ENCODE assay signal across 32 cellular contexts in genomic region chr20:50358166-50358565, GRCh38.
"Had no signal": no experiment of that assay in that cellular context is flagged by ENCODE, and none has a peak within 500 bp of the region (broad histone marks: within the 10 kb centered on the region; RNA-seq: fewer than 3 reads in every experiment).

No MANE protein-coding gene starts in this region.

- DNase-seq: activated B cell treated with CpG ODN at 0.5 μM for 24 hours; activated CD4-positive, alpha-beta memory T cell treated with anti-CD3 and anti-CD28 coated beads for 36 hours; activated CD4-positive, alpha-beta T cell treated with anti-CD3 and anti-CD28 coated beads for 36 hours; activated CD4-positive, alpha-beta T cell treated with anti-CD3 and anti-CD28 coated beads, Interleukin-2, amount 10 ng/mL, durations not matched to agents 24 days and 14 days; activated CD8-positive, alpha-beta memory T cell treated with anti-CD3 and anti-CD28 coated beads, Interleukin-2, amount 10 ng/mL, durations not matched to agents 7 days and 5 days; activated CD8-positive, alpha-beta memory T cell treated with anti-CD3 and anti-CD28 coated beads, Interleukin-2, amount 50 U/mL, for 4 hours; activated CD8-positive, alpha-beta T cell treated with anti-CD3 and anti-CD28 coated beads, Interleukin-2, amount 10 ng/mL, durations not matched to agents 7 days and 5 days; activated effector memory CD4-positive, alpha-beta T cell treated with anti-CD3 and anti-CD28 coated beads, Interleukin-2, amount 50 U/mL, for 16 hours; activated naive CD4-positive, alpha-beta T cell treated with anti-CD3 and anti-CD28 coated beads, Interleukin-2, amount 10 ng/mL, durations not matched to agents 7 days and 5 days; activated T-cell treated with anti-CD3 and anti-CD28 coated beads, Interleukin-2, amount 50 U/mL, for 1 hour; activated T-cell treated with anti-CD3 and anti-CD28 coated beads, Interleukin-2, amount 50 U/mL, for 48 hours; central memory CD4-positive, alpha-beta T cell; cerebellar nuclear complex; colonic mucosa; effector CD8-positive, alpha-beta T cell; esophagus squamous epithelium; foreskin melanocyte; T-helper 1 cell; T-helper 17 cell; T1000; WERI-Rb-1 had no signal

- H3K36me3 Mint-ChIP-seq: activated CD4-positive, alpha-beta memory T cell treated with anti-CD3 and anti-CD28 coated beads for 36 hours; activated CD8-positive, alpha-beta memory T cell treated with anti-CD3 and anti-CD28 coated beads, Interleukin-2, amount 10 ng/mL, durations not matched to agents 7 days and 5 days; activated naive CD4-positive, alpha-beta T cell treated with anti-CD3 and anti-CD28 coated beads, Interleukin-2, amount 10 ng/mL, durations not matched to agents 7 days and 5 days; activated naive CD8-positive, alpha-beta T cell; brain had no signal

- H3K36me3 ChIP-seq: ascending aorta, breast epithelium, cardiac muscle cell, colonic mucosa, esophagus squamous epithelium, gastroesophageal sphincter, WERI-Rb-1 had no signal

- H3K27ac ChIP-seq: ascending aorta, breast epithelium, cardiac muscle cell, colonic mucosa, epithelial cell of prostate, esophagus squamous epithelium, gastroesophageal sphincter, WERI-Rb-1 had no signal

- H3K4me3 Mint-ChIP-seq: activated B cell treated with CpG ODN at 0.5 μM for 24 hours; activated CD4-positive, alpha-beta memory T cell treated with anti-CD3 and anti-CD28 coated beads for 36 hours; activated CD4-positive, alpha-beta T cell treated with anti-CD3 and anti-CD28 coated beads for 36 hours; activated CD4-positive, alpha-beta T cell treated with anti-CD3 and anti-CD28 coated beads, Interleukin-2, amount 10 ng/mL, durations not matched to agents 24 days and 14 days; activated CD8-positive, alpha-beta memory T cell treated with anti-CD3 and anti-CD28 coated beads, Interleukin-2, amount 10 ng/mL, durations not matched to agents 7 days and 5 days; activated CD8-positive, alpha-beta T cell treated with anti-CD3 and anti-CD28 coated beads, Interleukin-2, amount 10 ng/mL, durations not matched to agents 7 days and 5 days; activated naive CD4-positive, alpha-beta T cell treated with anti-CD3 and anti-CD28 coated beads, Interleukin-2, amount 10 ng/mL, durations not matched to agents 7 days and 5 days; activated naive CD8-positive, alpha-beta T cell; activated T-helper 1 cell treated with anti-CD3 and anti-CD28 coated beads, Interleukin-12 subunit alpha, Interleukin-12 subunit beta, Interleukin-2, Interleukin-4 antibody, amounts not matched to agents 30 ng/mL and 10 ng/mL and 1 ng/mL, durations not matched to agents 14 hours and 24 hours and 36 hours; brain; T-helper 17 cell; T-helper 2 cell treated with Interferon-gamma antibody and Interleukin-4, amounts not matched to agents 5 μg/mL and 100 μg/mL, for 36 hours had no signal

- H3K27ac Mint-ChIP-seq: activated B cell treated with CpG ODN at 0.5 μM for 24 hours; activated CD4-positive, alpha-beta memory T cell treated with anti-CD3 and anti-CD28 coated beads for 36 hours; activated CD4-positive, alpha-beta T cell treated with anti-CD3 and anti-CD28 coated beads for 36 hours; activated CD4-positive, alpha-beta T cell treated with anti-CD3 and anti-CD28 coated beads, Interleukin-2, amount 10 ng/mL, durations not matched to agents 24 days and 14 days; activated CD8-positive, alpha-beta memory T cell treated with anti-CD3 and anti-CD28 coated beads, Interleukin-2, amount 10 ng/mL, durations not matched to agents 7 days and 5 days; activated CD8-positive, alpha-beta T cell treated with anti-CD3 and anti-CD28 coated beads, Interleukin-2, amount 10 ng/mL, durations not matched to agents 7 days and 5 days; activated naive CD4-positive, alpha-beta T cell treated with anti-CD3 and anti-CD28 coated beads, Interleukin-2, amount 10 ng/mL, durations not matched to agents 7 days and 5 days; activated naive CD8-positive, alpha-beta T cell; activated T-helper 1 cell treated with anti-CD3 and anti-CD28 coated beads, Interleukin-12 subunit alpha, Interleukin-12 subunit beta, Interleukin-2, Interleukin-4 antibody, amounts not matched to agents 30 ng/mL and 10 ng/mL and 1 ng/mL, durations not matched to agents 14 hours and 24 hours and 36 hours; activated T-helper 2 cell treated with anti-CD3 and anti-CD28 coated beads, Interferon-gamma antibody, Interleukin-2, Interleukin-4, amounts not matched to agents 10 μg/mL and 5 μg/mL and 100 μg/mL, durations not matched to agents 14 hours and 24 hours and 36 hours; T-helper 17 cell; T-helper 2 cell treated with Interferon-gamma antibody and Interleukin-4, amounts not matched to agents 5 μg/mL and 100 μg/mL, for 36 hours had no signal

- H3K27me3 Mint-ChIP-seq: activated CD4-positive, alpha-beta memory T cell treated with anti-CD3 and anti-CD28 coated beads for 36 hours; activated CD4-positive, alpha-beta T cell treated with anti-CD3 and anti-CD28 coated beads for 36 hours; activated CD4-positive, alpha-beta T cell treated with anti-CD3 and anti-CD28 coated beads, Interleukin-2, amount 10 ng/mL, durations not matched to agents 24 days and 14 days; activated naive CD8-positive, alpha-beta T cell had no signal

- H3K9me3 ChIP-seq: ascending aorta, breast epithelium, colonic mucosa, esophagus squamous epithelium, gastroesophageal sphincter had no signal

- H3K9me3 Mint-ChIP-seq: activated B cell treated with CpG ODN at 0.5 μM for 24 hours; activated CD4-positive, alpha-beta memory T cell treated with anti-CD3 and anti-CD28 coated beads for 36 hours; activated CD4-positive, alpha-beta T cell treated with anti-CD3 and anti-CD28 coated beads, Interleukin-2, amount 10 ng/mL, durations not matched to agents 24 days and 14 days; activated naive CD4-positive, alpha-beta T cell treated with anti-CD3 and anti-CD28 coated beads, Interleukin-2, amount 10 ng/mL, durations not matched to agents 7 days and 5 days; activated T-helper 1 cell treated with anti-CD3 and anti-CD28 coated beads, Interleukin-12 subunit alpha, Interleukin-12 subunit beta, Interleukin-2, Interleukin-4 antibody, amounts not matched to agents 30 ng/mL and 10 ng/mL and 1 ng/mL, durations not matched to agents 14 hours and 24 hours and 36 hours; activated T-helper 2 cell treated with anti-CD3 and anti-CD28 coated beads, Interferon-gamma antibody, Interleukin-2, Interleukin-4, amounts not matched to agents 10 μg/mL and 5 μg/mL and 100 μg/mL, durations not matched to agents 14 hours and 24 hours and 36 hours; T-helper 2 cell treated with Interferon-gamma antibody and Interleukin-4, amounts not matched to agents 5 μg/mL and 100 μg/mL, for 36 hours had no signal

- ATAC-seq: activated CD4-positive, alpha-beta T cell treated with anti-CD3 and anti-CD28 coated beads for 36 hours; activated CD4-positive, CD25-positive, alpha-beta regulatory T cell treated with anti-CD3 and anti-CD28 coated beads, Interleukin-2, amount 50 U/mL, for 24 hours; activated CD8-positive, alpha-beta memory T cell treated with anti-CD3 and anti-CD28 coated beads, Interleukin-2, amount 10 ng/mL, durations not matched to agents 7 days and 5 days; activated CD8-positive, alpha-beta T cell treated with anti-CD3 and anti-CD28 coated beads, Interleukin-2, amount 10 ng/mL, durations not matched to agents 7 days and 5 days; gastroesophageal sphincter; T-helper 17 cell had no signal

- H3K4me1 ChIP-seq: ascending aorta, breast epithelium, colonic mucosa, gastroesophageal sphincter had no signal

- H3K27me3 ChIP-seq: ascending aorta, breast epithelium, cardiac muscle cell, colonic mucosa, esophagus squamous epithelium, gastroesophageal sphincter had no signal

- H3K4me3 ChIP-seq: ascending aorta, breast epithelium, cardiac muscle cell, colonic mucosa, esophagus squamous epithelium, gastroesophageal sphincter had no signal

- H3K4me1 Mint-ChIP-seq: activated B cell treated with CpG ODN at 0.5 μM for 24 hours had no signal
